8 cellular contexts compared by ENCODE assay signal in genomic region chr16:84726670-84727467, GRCh38. TPM values are rescaled to one million over a fixed set of nuclear protein-coding genes. Genes with fewer than 3 reads are reported as not detected.
A peak's percentile ranks its signal among the peaks of the same experiment; 100 is the strongest.
DNase-seq lines count a peak whose midpoint lies in the region; ATAC-seq, FAIRE-seq and TF ChIP-seq lines count a peak whose summit lies in the region.

No MANE protein-coding gene starts in this region.

- H4K20me1 ChIP-seq in PC-9 (ENCODE audit: insufficient read depth), result peaks cover 16% of the 10 kb centered on the region; the same call in 1 of the 2 replicates

- H3K4me1 ChIP-seq in right atrium auricular region (peaks cover 0 to 66% of the 10 kb centered on the region in 2 donors), PC-9 (replicated peaks; ENCODE audit: insufficient read depth) (peaks cover 91% of the 10 kb centered on the region), iPS-20b (ENCODE audit: insufficient read depth, low read length) (peaks cover 65% of the 10 kb centered on the region), uterus (peaks cover 6 to 12% of the 10 kb centered on the region in 2 donors)

- H3K36me3 ChIP-seq in right atrium auricular region (no peaks in the 10 kb centered on the region), PC-9 (ENCODE audit: low read depth) (no peaks in the 10 kb centered on the region), iPS-20b (ENCODE audit: insufficient read depth, low read depth, low read length) (peaks cover 3% of the 10 kb centered on the region; the same call in 1 of the 2 replicates), uterus (no peaks in the 10 kb centered on the region)

- H3K27me3 ChIP-seq in right atrium auricular region (no peaks in the 10 kb centered on the region), PC-9 (ENCODE audit: insufficient read depth, low read depth) (no peaks in the 10 kb centered on the region), iPS-20b (ENCODE audit: insufficient read depth, low read length) (no peaks in the 10 kb centered on the region), uterus (no peaks in the 10 kb centered on the region)

- H3K9me2 ChIP-seq in PC-9 (ENCODE audit: insufficient read depth), result no peaks in the 10 kb centered on the region

- CTCF ChIA-PET in PC-9 (lab: Charles Lee), result interaction anchor here (0.6 to 1.4 kb wide), 6 partner anchors 9 to 244 kb away, joined by 3 to 10 read pairs (median 4); no protein-coding TSS in a partner anchor

- no peaks in the 10 kb centered on the region for H3K9me3 ChIP-seq in right atrium auricular region
- no peaks in the 10 kb centered on the region for H3K9me3 ChIP-seq in PC-9 (ENCODE audit: insufficient read depth, low read depth)
- no peaks in the 10 kb centered on the region for H3K9me3 ChIP-seq in iPS-20b (ENCODE audit: insufficient read depth, low read depth, low read length)
- no peaks in the 10 kb centered on the region for H3K9me3 ChIP-seq in uterus

- peaks cover 73% of the 10 kb centered on the region for H3F3A ChIP-seq in PC-9 (ENCODE audit: insufficient read depth, low read depth)

- no TSS peak for BruUV-seq in PC-9 (replicated peaks; lab: Mats Ljungman, UMichigan)

- no peak for FAIRE-seq in frontal cortex (lab: Jason Lieb, UNC)

- H3K79me2 ChIP-seq in PC-9 (ENCODE audit: low read depth), result peaks cover 91% of the 10 kb centered on the region

- TF ChIP-seq CTCF in right atrium auricular region (IDR thresholded peaks at IDR 0.05) (no peak), PC-9 (conservative IDR thresholded peaks at IDR 0.05) (no peak), uterus (IDR thresholded peaks at IDR 0.05) (no peak)

- no peak overlapping the region for H2AFZ ChIP-seq in PC-9

- DNase-seq in Right ventricle myocardium inferior (ENCODE audit: missing footprints) (no peak), right atrium auricular region (ENCODE audit: low spot score) (no peak), PC-9 (no peak), uterus (no peak), NCI-H1930 (lab: John Stamatoyannopoulos, UW) (no peak), frontal cortex (ENCODE audit: low spot score in 2 of 2) (no peak)
- no peak for DNase-seq in activated effector memory CD4-positive, alpha-beta T cell treated with anti-CD3 and anti-CD28 coated beads, Interleukin-2, amount 50 U/mL, for 16 hours

- peak overlapping the region; percentile 81 for H3K4me2 ChIP-seq in PC-9

- POLR2A ChIA-PET in PC-9 (lab: Charles Lee; ENCODE audit: unreplicated experiment), result no interaction called here

- intact Hi-C loops in Right ventricle myocardium inferior (cut with DNase I) (loop anchor here (2.0 kb wide), 3 partner anchors 54 to 220 kb away; no protein-coding TSS in a partner anchor), PC-9 (cut with micrococcal nuclease; ENCODE audit: unreplicated experiment) (loop anchor here (1.0 to 5.0 kb wide), 6 partner anchors 11 to 216 kb away; no protein-coding TSS in a partner anchor), uterus (cut with DNase I; ENCODE audit: low total_unique reads) (loop anchor here (10.0 kb wide), 2 partner anchors 52 to 212 kb away; no protein-coding TSS in a partner anchor)

- H3K27ac ChIP-seq in right atrium auricular region, result peak overlapping the region in 1 of 2 donors; percentile 19
- H3K27ac ChIP-seq in PC-9, result peak overlapping the region; percentile 84
- no peak overlapping the region for H3K27ac ChIP-seq in iPS-20b (ENCODE audit: low read length)
- H3K27ac ChIP-seq in uterus, result peak overlapping the region; percentile 40 to 49

- H3K4me3 ChIP-seq in right atrium auricular region (peak overlapping the region in 1 of 2 donors; percentile 17), PC-9 (peak overlapping the region; percentile 23; the same call in 1 of the 2 replicates), iPS-20b (ENCODE audit: low read length) (no peak overlapping the region), uterus (no peak overlapping the region)

- no peak for TF ChIP-seq POLR2A in uterus (IDR thresholded peaks at IDR 0.05)

- ATAC-seq in Right ventricle myocardium inferior, result peak; percentile 47

- H3K9ac ChIP-seq in iPS-20b (ENCODE audit: low read depth, low read length), result peak overlapping the region; percentile 48; the same call in 1 of the 2 replicates

RNA-seq across cellular contexts. Expression of gene USP10, which starts 27.1 kb away (rescaled TPM):
- total RNA-seq in Right ventricle myocardium inferior (76.5 TPM), right atrium auricular region (10 to 100 TPM; 44.9 to 52.3 TPM), PC-9 (2021) (86.3 and 109 TPM in 2 replicates), uterus (10 to 100 TPM; 12.6 to 83.3 (median 44.2) TPM), frontal cortex (53.8 TPM)
